Comparison of ENCODE assay signal across 16 cellular contexts in genomic region chr1:99218999-99219398, GRCh38. TPM values are rescaled to one million over a fixed set of nuclear protein-coding genes. Genes with fewer than 3 reads are reported as not detected.
DNase-seq lines count a peak whose midpoint lies in the region; ATAC-seq and TF ChIP-seq lines count a peak whose summit lies in the region.
"Had no signal": no experiment of that assay in that cellular context is flagged by ENCODE, and none has a peak within 500 bp of the region (broad histone marks: within the 10 kb centered on the region; RNA-seq: fewer than 3 reads in every experiment).

No MANE protein-coding gene starts in this region.

- H3K27me3 Mint-ChIP-seq in endodermal cell (ENCODE audit: insufficient read depth), result peaks cover 96% of the 10 kb centered on the region

- no peaks in the 10 kb centered on the region for H3K36me3 ChIP-seq in endodermal cell (ENCODE audit: control insufficient read depth, insufficient read depth, low read length)
- H3K36me3 ChIP-seq: left ventricle myocardium inferior had no signal

- H3K4me1 Mint-ChIP-seq in endodermal cell, result peaks cover 14% of the 10 kb centered on the region

- H3K9ac ChIP-seq in endodermal cell (ENCODE audit: extremely low read depth, low read length, poor library complexity, severe bottlenecking), result no peak overlapping the region

- ATAC-seq in GM19395 (IDR thresholded peaks at IDR 0.05; ENCODE audit: unreplicated experiment), result peak; percentile 99
- peak; percentile 70 for ATAC-seq in HG02763 (IDR thresholded peaks at IDR 0.05; ENCODE audit: unreplicated experiment)
- ATAC-seq in HG03432 (IDR thresholded peaks at IDR 0.05; ENCODE audit: unreplicated experiment), result peak; percentile 96

- H3K4me3 ChIP-seq in GM12864 (ENCODE audit: low read depth, low read length) (no peak overlapping the region), endodermal cell (ENCODE audit: low read length) (no peak overlapping the region)
- H3K4me3 ChIP-seq: left ventricle myocardium inferior had no signal

- TF ChIP-seq POLR2A in erythroblast (IDR thresholded peaks at IDR 0.05; ENCODE audit: low read length), result no peak

- DNase-seq in GM12864 (ENCODE audit: low read depth) (peak; percentile 10), endodermal cell (no peak), AG20443 (ENCODE audit: low spot score) (no peak), foreskin melanocyte (no peak), erythroblast (lab: John Stamatoyannopoulos, UW) (no peak)
- DNase-seq: DND-41; effector CD8-positive, alpha-beta T cell; head of caudate nucleus; IMR-90; left ventricle myocardium inferior; NCI-H2081 had no signal

- peaks cover 14% of the 10 kb centered on the region for H3K9me3 Mint-ChIP-seq in endodermal cell

- H3K27ac ChIP-seq in endodermal cell (ENCODE audit: low read depth, low read length), result no peak overlapping the region
- H3K27ac ChIP-seq: left ventricle myocardium inferior, RWPE1 had no signal

- no peak for TF ChIP-seq CTCF in GM12864 (IDR thresholded peaks at IDR 0.05; ENCODE audit: low read depth, low read length, missing control alignments)
- no peak for TF ChIP-seq CTCF in endodermal cell (conservative IDR thresholded peaks at IDR 0.05)

- no peak overlapping the region for H3K27ac Mint-ChIP-seq in endodermal cell
- H3K27ac Mint-ChIP-seq: stimulated activated naive CD8-positive, alpha-beta T cell treated with anti-CD3 and anti-CD28 coated beads, Interleukin-15, Interleukin-2, amounts not matched to agents 100 ng/mL and 50 ng/mL, for 24 hours had no signal

- peaks cover 25% of the 10 kb centered on the region for H3K9me3 ChIP-seq in endodermal cell (ENCODE audit: control insufficient read depth, low read length)

- H3K27me3 ChIP-seq in endodermal cell (ENCODE audit: control insufficient read depth, insufficient read depth, low read length, poor library complexity, severe bottlenecking), result peaks cover 91% of the 10 kb centered on the region

- no peak overlapping the region for H3K4me3 Mint-ChIP-seq in endodermal cell
- H3K4me3 Mint-ChIP-seq: stimulated activated naive CD8-positive, alpha-beta T cell treated with anti-CD3 and anti-CD28 coated beads, Interleukin-15, Interleukin-2, amounts not matched to agents 100 ng/mL and 50 ng/mL, for 24 hours had no signal

- H3K36me3 Mint-ChIP-seq in endodermal cell (ENCODE audit: low read depth), result no peaks in the 10 kb centered on the region

- no peaks in the 10 kb centered on the region for H3K4me1 ChIP-seq in endodermal cell (ENCODE audit: control insufficient read depth, insufficient read depth, low read length)
- H3K4me1 ChIP-seq: left ventricle myocardium inferior had no signal

RNA-seq across cellular contexts. Expression of gene PLPPR4, which starts 45.3 kb away (rescaled TPM):
- under 1 TPM in 1 of 2 donors, not detected in 1; 0.20 TPM for total RNA-seq in endodermal cell
- 0.36 TPM for polyA plus RNA-seq in endodermal cell (2013, experiment 1 of 2)
- 0.29 TPM for polyA plus RNA-seq in endodermal cell (2013, experiment 2 of 2)
